1 cellular context compared by ENCODE assay signal in the genomic region with DNA sequence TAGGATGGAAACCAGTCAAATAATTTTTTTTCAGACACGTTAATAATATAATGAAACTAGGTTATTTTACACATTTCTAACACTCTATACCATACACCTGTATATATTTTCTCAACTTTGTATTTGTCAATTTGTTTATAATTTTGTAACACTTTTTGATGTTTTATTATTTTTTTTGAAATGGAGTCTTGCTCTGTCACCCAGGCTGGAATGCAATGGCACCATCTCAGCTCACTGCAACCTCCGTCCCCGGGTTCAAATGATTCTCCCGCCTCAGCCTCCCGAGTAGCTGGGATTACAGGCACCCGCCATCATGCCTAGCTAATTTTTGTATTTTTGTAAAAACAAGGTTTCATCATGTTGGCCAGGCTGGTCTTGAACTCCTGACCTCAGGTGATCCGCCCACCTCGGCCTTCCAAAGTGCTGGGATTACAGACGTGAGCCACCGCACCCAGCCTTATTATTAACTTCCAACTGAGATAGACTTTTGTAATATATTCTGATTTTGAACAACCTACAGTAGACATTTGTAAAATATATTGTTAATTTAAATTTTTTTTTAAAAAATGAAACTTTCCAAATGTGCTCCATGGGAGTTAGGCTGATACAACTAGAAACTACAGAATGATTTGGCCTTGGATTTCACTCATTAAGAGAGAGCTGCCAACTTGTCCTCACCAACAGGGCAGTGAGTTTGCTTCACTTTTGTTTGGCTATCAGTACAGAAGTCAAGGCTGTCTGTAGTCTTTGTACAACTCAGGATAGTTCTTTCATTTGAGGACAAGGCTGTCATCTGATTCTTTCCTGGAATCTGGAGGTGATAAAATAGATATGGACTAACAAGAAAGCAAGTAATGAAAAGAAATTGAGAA.
A peak's percentile ranks its signal among the peaks of the same experiment; 100 is the strongest.
TF ChIP-seq lines count a peak whose summit lies in the region.

No MANE protein-coding gene starts in this region.

TF ChIP-seq in HepG2, 621 proteins besides CTCF, POLR2A, EP300 and RAD21 (continued from another document and continues in another):
- TF ChIP-seq ZFP36 (IDR thresholded peaks at IDR 0.05; ENCODE audit: borderline replicate concordance, low read depth, low read length, partially characterized antibody) (no peak), EED (CRISPR knock-in tag; IDR thresholded peaks at IDR 0.05) (no peak), ZNF230 (CRISPR knock-in tag; IDR thresholded peaks at IDR 0.05) (no peak), ZNF674 (CRISPR knock-in tag; IDR thresholded peaks at IDR 0.05; ENCODE audit: low read depth) (no peak), ZNF788 (CRISPR knock-in tag; IDR thresholded peaks at IDR 0.05; ENCODE audit: borderline replicate concordance) (no peak), CBFB (CRISPR knock-in tag; IDR thresholded peaks at IDR 0.05) (no peak), RAD51 (IDR thresholded peaks at IDR 0.05; ENCODE audit: borderline replicate concordance) (no peak), U2AF1 (optimal IDR thresholded peaks at IDR 0.05; ENCODE audit: low read depth, low read length) (no peak), ESRRA (CRISPR knock-in tag; IDR thresholded peaks at IDR 0.05; ENCODE audit: low read depth) (no peak), ZNF317 (CRISPR knock-in tag; IDR thresholded peaks at IDR 0.05) (peak; percentile 45; the same call in 1 of the 2 replicates), ZNF558 (CRISPR knock-in tag; IDR thresholded peaks at IDR 0.05; ENCODE audit: borderline replicate concordance) (no peak), ZNF550 (CRISPR knock-in tag; IDR thresholded peaks at IDR 0.05; ENCODE audit: borderline replicate concordance) (no peak), ZKSCAN8 (CRISPR knock-in tag; IDR thresholded peaks at IDR 0.05; ENCODE audit: borderline replicate concordance) (no peak; the same call in 1 of the 2 replicates), ZMAT3 (CRISPR knock-in tag; conservative IDR thresholded peaks at IDR 0.05) (no peak), TRIM22 (IDR thresholded peaks at IDR 0.05) (no peak), GZF1 (CRISPR knock-in tag; IDR thresholded peaks at IDR 0.05) (no peak), ZNF12 (CRISPR knock-in tag; IDR thresholded peaks at IDR 0.05) (peak; percentile 45; the same call in 1 of the 2 replicates), ZHX2 (IDR thresholded peaks at IDR 0.05; ENCODE audit: low read depth) (no peak), ZHX2 (CRISPR knock-in tag; IDR thresholded peaks at IDR 0.05; ENCODE audit: borderline replicate concordance) (no peak), ZBTB49 (CRISPR knock-in tag; IDR thresholded peaks at IDR 0.05; ENCODE audit: borderline replicate concordance) (no peak), E2F2 (CRISPR knock-in tag; IDR thresholded peaks at IDR 0.05; ENCODE audit: borderline replicate concordance) (no peak), ZNF296 (CRISPR knock-in tag; conservative IDR thresholded peaks at IDR 0.05) (no peak), TARDBP (CRISPR knock-in tag; IDR thresholded peaks at IDR 0.05) (peak; percentile 76), DR1 (CRISPR knock-in tag; IDR thresholded peaks at IDR 0.05) (no peak), NFRKB (IDR thresholded peaks at IDR 0.05) (no peak), SKI (IDR thresholded peaks at IDR 0.05; ENCODE audit: partially characterized antibody) (peak; percentile 56), HOXA7 (CRISPR knock-in tag; IDR thresholded peaks at IDR 0.05) (no peak), TFDP1 (CRISPR knock-in tag; IDR thresholded peaks at IDR 0.05; ENCODE audit: borderline replicate concordance) (no peak), MIER2 (CRISPR knock-in tag; IDR thresholded peaks at IDR 0.05) (peak; percentile 32; the same call in 1 of the 2 replicates), MEIS2 (CRISPR knock-in tag; IDR thresholded peaks at IDR 0.05) (peak; percentile 50; the same call in 1 of the 2 replicates), XRCC5 (optimal IDR thresholded peaks at IDR 0.05; ENCODE audit: low read length) (no peak)
- TF ChIP-seq, protein P1, sequence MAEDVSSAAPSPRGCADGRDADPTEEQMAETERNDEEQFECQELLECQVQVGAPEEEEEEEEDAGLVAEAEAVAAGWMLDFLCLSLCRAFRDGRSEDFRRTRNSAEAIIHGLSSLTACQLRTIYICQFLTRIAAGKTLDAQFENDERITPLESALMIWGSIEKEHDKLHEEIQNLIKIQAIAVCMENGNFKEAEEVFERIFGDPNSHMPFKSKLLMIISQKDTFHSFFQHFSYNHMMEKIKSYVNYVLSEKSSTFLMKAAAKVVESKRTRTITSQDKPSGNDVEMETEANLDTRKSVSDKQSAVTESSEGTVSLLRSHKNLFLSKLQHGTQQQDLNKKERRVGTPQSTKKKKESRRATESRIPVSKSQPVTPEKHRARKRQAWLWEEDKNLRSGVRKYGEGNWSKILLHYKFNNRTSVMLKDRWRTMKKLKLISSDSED (CRISPR knock-in tag; IDR thresholded peaks at IDR 0.05): no peak
- TF ChIP-seq, protein P2, sequence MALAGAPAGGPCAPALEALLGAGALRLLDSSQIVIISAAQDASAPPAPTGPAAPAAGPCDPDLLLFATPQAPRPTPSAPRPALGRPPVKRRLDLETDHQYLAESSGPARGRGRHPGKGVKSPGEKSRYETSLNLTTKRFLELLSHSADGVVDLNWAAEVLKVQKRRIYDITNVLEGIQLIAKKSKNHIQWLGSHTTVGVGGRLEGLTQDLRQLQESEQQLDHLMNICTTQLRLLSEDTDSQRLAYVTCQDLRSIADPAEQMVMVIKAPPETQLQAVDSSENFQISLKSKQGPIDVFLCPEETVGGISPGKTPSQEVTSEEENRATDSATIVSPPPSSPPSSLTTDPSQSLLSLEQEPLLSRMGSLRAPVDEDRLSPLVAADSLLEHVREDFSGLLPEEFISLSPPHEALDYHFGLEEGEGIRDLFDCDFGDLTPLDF (CRISPR knock-in tag; IDR thresholded peaks at IDR 0.05): no peak
- TF ChIP-seq, protein P3, sequence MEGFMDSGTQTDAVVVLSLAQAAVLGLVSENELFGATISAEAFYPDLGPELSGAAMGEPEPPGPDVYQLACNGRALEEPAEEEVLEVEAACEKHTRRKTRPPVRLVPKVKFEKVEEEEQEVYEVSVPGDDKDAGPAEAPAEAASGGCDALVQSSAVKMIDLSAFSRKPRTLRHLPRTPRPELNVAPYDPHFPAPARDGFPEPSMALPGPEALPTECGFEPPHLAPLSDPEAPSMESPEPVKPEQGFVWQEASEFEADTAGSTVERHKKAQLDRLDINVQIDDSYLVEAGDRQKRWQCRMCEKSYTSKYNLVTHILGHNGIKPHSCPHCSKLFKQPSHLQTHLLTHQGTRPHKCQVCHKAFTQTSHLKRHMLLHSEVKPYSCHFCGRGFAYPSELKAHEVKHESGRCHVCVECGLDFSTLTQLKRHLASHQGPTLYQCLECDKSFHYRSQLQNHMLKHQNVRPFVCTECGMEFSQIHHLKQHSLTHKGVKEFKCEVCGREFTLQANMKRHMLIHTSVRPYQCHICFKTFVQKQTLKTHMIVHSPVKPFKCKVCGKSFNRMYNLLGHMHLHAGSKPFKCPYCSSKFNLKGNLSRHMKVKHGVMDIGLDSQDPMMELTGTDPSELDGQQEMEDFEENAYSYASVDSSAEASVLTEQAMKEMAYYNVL (CRISPR knock-in tag; IDR thresholded peaks at IDR 0.05; ENCODE audit: borderline replicate concordance): peak; percentile 71; the same call in 1 of the 2 replicates
- TF ChIP-seq, protein P4, sequence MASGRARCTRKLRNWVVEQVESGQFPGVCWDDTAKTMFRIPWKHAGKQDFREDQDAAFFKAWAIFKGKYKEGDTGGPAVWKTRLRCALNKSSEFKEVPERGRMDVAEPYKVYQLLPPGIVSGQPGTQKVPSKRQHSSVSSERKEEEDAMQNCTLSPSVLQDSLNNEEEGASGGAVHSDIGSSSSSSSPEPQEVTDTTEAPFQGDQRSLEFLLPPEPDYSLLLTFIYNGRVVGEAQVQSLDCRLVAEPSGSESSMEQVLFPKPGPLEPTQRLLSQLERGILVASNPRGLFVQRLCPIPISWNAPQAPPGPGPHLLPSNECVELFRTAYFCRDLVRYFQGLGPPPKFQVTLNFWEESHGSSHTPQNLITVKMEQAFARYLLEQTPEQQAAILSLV (CRISPR knock-in tag; IDR thresholded peaks at IDR 0.05; ENCODE audit: borderline replicate concordance): no peak
- TF ChIP-seq, protein P5, sequence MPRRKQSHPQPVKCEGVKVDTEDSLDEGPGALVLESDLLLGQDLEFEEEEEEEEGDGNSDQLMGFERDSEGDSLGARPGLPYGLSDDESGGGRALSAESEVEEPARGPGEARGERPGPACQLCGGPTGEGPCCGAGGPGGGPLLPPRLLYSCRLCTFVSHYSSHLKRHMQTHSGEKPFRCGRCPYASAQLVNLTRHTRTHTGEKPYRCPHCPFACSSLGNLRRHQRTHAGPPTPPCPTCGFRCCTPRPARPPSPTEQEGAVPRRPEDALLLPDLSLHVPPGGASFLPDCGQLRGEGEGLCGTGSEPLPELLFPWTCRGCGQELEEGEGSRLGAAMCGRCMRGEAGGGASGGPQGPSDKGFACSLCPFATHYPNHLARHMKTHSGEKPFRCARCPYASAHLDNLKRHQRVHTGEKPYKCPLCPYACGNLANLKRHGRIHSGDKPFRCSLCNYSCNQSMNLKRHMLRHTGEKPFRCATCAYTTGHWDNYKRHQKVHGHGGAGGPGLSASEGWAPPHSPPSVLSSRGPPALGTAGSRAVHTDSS (CRISPR knock-in tag; conservative IDR thresholded peaks at IDR 0.05): no peak
